10 cellular contexts compared by ENCODE assay signal in genomic region chr1:70436617-70437236, GRCh38. TPM values are rescaled to one million over a fixed set of nuclear protein-coding genes. Genes with fewer than 3 reads are reported as not detected.
A peak's percentile ranks its signal among the peaks of the same experiment; 100 is the strongest.
DNase-seq lines count a peak whose midpoint lies in the region; ATAC-seq and TF ChIP-seq lines count a peak whose summit lies in the region.
"Had no signal": no experiment of that assay in that cellular context is flagged by ENCODE, and none has a peak within 500 bp of the region (broad histone marks: within the 10 kb centered on the region; RNA-seq: fewer than 3 reads in every experiment).

No MANE protein-coding gene starts in this region.

- H3K4me3 Mint-ChIP-seq in nephron, result no peak overlapping the region
- H3K4me3 Mint-ChIP-seq: activated CD8-positive, alpha-beta memory T cell treated with anti-CD3 and anti-CD28 coated beads, Interleukin-2, amount 10 ng/mL, durations not matched to agents 7 days and 5 days had no signal

- H3K36me3 Mint-ChIP-seq in nephron (ENCODE audit: low read depth), result peaks cover 31% of the 10 kb centered on the region

- no peak for TF ChIP-seq POLR2A in breast epithelium (IDR thresholded peaks at IDR 0.05)

- H3K9me3 ChIP-seq in BE2C, result no peaks in the 10 kb centered on the region
- no peaks in the 10 kb centered on the region for H3K9me3 ChIP-seq in breast epithelium

- no peaks in the 10 kb centered on the region for H3K4me1 ChIP-seq in BE2C
- H3K4me1 ChIP-seq in breast epithelium, result no peaks in the 10 kb centered on the region

- H3K36me3 ChIP-seq in BE2C (no peaks in the 10 kb centered on the region), breast epithelium (peaks cover 2% of the 10 kb centered on the region)

- H3K4me3 ChIP-seq in BE2C (ENCODE audit: low read depth, low read length) (no peak overlapping the region), LNCaP clone FGC (ENCODE audit: low read depth, low read length) (no peak overlapping the region), breast epithelium (no peak overlapping the region)

- DNase-seq in BE2C (no peak), LNCaP clone FGC (ENCODE audit: low read depth) (no peak), dermis blood vessel endothelial cell (peak; percentile 56), breast epithelium (ENCODE audit: low spot score in 2 of 2) (no peak), NCI-H2227 (lab: John Stamatoyannopoulos, UW; ENCODE audit: unreplicated experiment) (no peak)
- DNase-seq: activated CD8-positive, alpha-beta memory T cell treated with anti-CD3 and anti-CD28 coated beads, Interleukin-2, amount 10 ng/mL, durations not matched to agents 7 days and 5 days; NCI-H1436 treated with DMSO at 0.1 percent for 48 hours had no signal

- no peaks in the 10 kb centered on the region for H3K9me3 Mint-ChIP-seq in nephron

- H3K27me3 ChIP-seq in BE2C (no peaks in the 10 kb centered on the region), breast epithelium (no peaks in the 10 kb centered on the region)

- no peak for ATAC-seq in GM21717 (IDR thresholded peaks at IDR 0.05; ENCODE audit: unreplicated experiment)
- no peak for ATAC-seq in HG02798 (IDR thresholded peaks at IDR 0.05; ENCODE audit: poor library complexity, unreplicated experiment)
- ATAC-seq: activated CD8-positive, alpha-beta memory T cell treated with anti-CD3 and anti-CD28 coated beads, Interleukin-2, amount 10 ng/mL, durations not matched to agents 7 days and 5 days had no signal

- peak overlapping the region in 1 of 2 donors; percentile 36 for H3K27ac ChIP-seq in breast epithelium

- TF ChIP-seq CTCF in BE2C (IDR thresholded peaks at IDR 0.05; ENCODE audit: low read depth, low read length) (peak; percentile 19; the same call in 1 of the 2 replicates), LNCaP clone FGC (IDR thresholded peaks at IDR 0.05; ENCODE audit: control insufficient read depth, extremely low read depth, insufficient read depth) (peak; percentile 51), nephron (IDR thresholded peaks at IDR 0.05; ENCODE audit: unreplicated experiment in 3 of 3) (peak; percentile 18 to 37 (median 34)), breast epithelium (IDR thresholded peaks at IDR 0.05) (peak in 1 of 3 donors; percentile 15)

- intact Hi-C loops in breast epithelium (cut with DNase I; ENCODE audit: low total_unique reads), result no loop called here

- no peaks in the 10 kb centered on the region for H3K27me3 Mint-ChIP-seq in nephron (ENCODE audit: low read depth)
- H3K27me3 Mint-ChIP-seq: activated CD8-positive, alpha-beta memory T cell treated with anti-CD3 and anti-CD28 coated beads, Interleukin-2, amount 10 ng/mL, durations not matched to agents 7 days and 5 days had no signal

- no peaks in the 10 kb centered on the region for H3K4me1 Mint-ChIP-seq in nephron

- H3K27ac Mint-ChIP-seq in nephron, result no peak overlapping the region
- H3K27ac Mint-ChIP-seq: activated CD8-positive, alpha-beta memory T cell treated with anti-CD3 and anti-CD28 coated beads, Interleukin-2, amount 10 ng/mL, durations not matched to agents 7 days and 5 days had no signal

RNA-seq across cellular contexts. Expression of gene CTH, which starts 25.7 kb away (rescaled TPM):
- polyA plus RNA-seq in BE2C (2012; ENCODE audit: insufficient read depth, insufficient read length, low read depth), result 1.2 TPM
- 1.0 and 1.5 TPM in 2 replicates for total RNA-seq in dermis blood vessel endothelial cell
- total RNA-seq in breast epithelium, result 10 to 100 TPM in 1 of 3 donors, 1 to 10 TPM in 2; 4.9 to 11.7 (median 5.3) TPM
